29 cellular contexts compared by ENCODE assay signal in the genomic region with DNA sequence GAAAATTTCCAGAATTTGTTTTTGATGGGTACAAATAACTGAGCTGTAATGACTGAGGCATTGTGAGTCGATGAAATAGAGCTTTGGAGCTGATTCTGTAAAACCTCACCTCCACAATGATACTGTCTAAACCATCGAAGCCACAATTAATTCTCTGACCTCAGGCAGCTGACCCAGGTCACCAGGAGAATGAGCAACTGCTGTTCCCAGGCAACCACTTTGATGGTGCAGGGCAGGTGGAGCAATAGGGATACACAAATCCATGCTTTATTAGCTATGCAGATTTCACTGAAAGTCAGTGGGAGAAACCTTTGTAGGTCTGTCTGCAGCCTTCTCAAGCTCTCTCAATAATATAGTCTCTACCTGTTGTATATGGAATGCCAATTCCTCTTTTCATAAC.
"Had no signal": no experiment of that assay in that cellular context is flagged by ENCODE, and none has a peak within 500 bp of the region (broad histone marks: within the 10 kb centered on the region; RNA-seq: fewer than 3 reads in every experiment).

No MANE protein-coding gene starts in this region.

- H3K36me3 Mint-ChIP-seq: activated naive CD4-positive, alpha-beta T cell treated with anti-CD3 and anti-CD28 coated beads, Interleukin-2, amount 10 ng/mL, durations not matched to agents 7 days and 5 days; activated naive CD4-positive, alpha-beta T cell treated with anti-CD3 and anti-CD28 coated beads, Interleukin-2, amount 50 U/mL, for 72 hours; activated naive CD8-positive, alpha-beta T cell treated with anti-CD3 and anti-CD28 coated beads, Interleukin-2, amount 10 ng/mL, durations not matched to agents 7 days and 5 days; brain had no signal

- H3K4me3 ChIP-seq: ascending aorta, breast epithelium, cardiac muscle cell, colonic mucosa, esophagus squamous epithelium, gastroesophageal sphincter, heart right ventricle had no signal

- H3K27me3 Mint-ChIP-seq: activated naive CD4-positive, alpha-beta T cell treated with anti-CD3 and anti-CD28 coated beads, Interleukin-2, amount 10 ng/mL, durations not matched to agents 7 days and 5 days had no signal

- ATAC-seq: activated CD4-positive, alpha-beta T cell treated with anti-CD3 and anti-CD28 coated beads for 36 hours; activated naive CD4-positive, alpha-beta T cell treated with anti-CD3 and anti-CD28 coated beads, Interleukin-2, amount 50 U/mL, for 72 hours; activated T-cell treated with anti-CD3 and anti-CD28 coated beads, Interleukin-2, amount 50 U/mL, for 72 hours; gastroesophageal sphincter; heart right ventricle had no signal

- DNase-seq: activated CD4-positive, alpha-beta memory T cell treated with anti-CD3 and anti-CD28 coated beads, Interleukin-2, amount 10 ng/mL, durations not matched to agents 7 days and 5 days; activated CD4-positive, alpha-beta T cell treated with anti-CD3 and anti-CD28 coated beads for 36 hours; activated CD4-positive, alpha-beta T cell treated with anti-CD3 and anti-CD28 coated beads, Interleukin-2, amount 10 ng/mL, durations not matched to agents 7 days and 5 days; activated CD4-positive, alpha-beta T cell treated with anti-CD3 and anti-CD28 coated beads, Interleukin-2, amount 50 U/mL, for 4 hours; activated CD4-positive, CD25-positive, alpha-beta regulatory T cell; activated CD4-positive, CD25-positive, alpha-beta regulatory T cell treated with anti-CD3 and anti-CD28 coated beads, Interleukin-2, amount 50 U/mL, for 72 hours; activated CD8-positive, alpha-beta memory T cell treated with anti-CD3 and anti-CD28 coated beads, Interleukin-2, amount 50 U/mL, for 48 hours; activated gamma-delta T cell; activated naive CD4-positive, alpha-beta T cell; activated naive CD4-positive, alpha-beta T cell treated with anti-CD3 and anti-CD28 coated beads, Interleukin-2, amount 10 ng/mL, durations not matched to agents 7 days and 5 days; activated naive CD8-positive, alpha-beta T cell treated with anti-CD3 and anti-CD28 coated beads, Interleukin-2, amount 10 ng/mL, durations not matched to agents 7 days and 5 days; activated T-cell treated with anti-CD3 and anti-CD28 coated beads for 4 hours; activated T-cell treated with anti-CD3 and anti-CD28 coated beads, Interleukin-2, amount 50 U/mL, for 24 hours; activated T-cell treated with anti-CD3 and anti-CD28 coated beads, Interleukin-2, amount 50 U/mL, for 72 hours; central memory CD4-positive, alpha-beta T cell; cerebellar nuclear complex; colonic mucosa; effector CD8-positive, alpha-beta T cell; esophagus squamous epithelium; foreskin melanocyte; heart right ventricle; T-helper 2 cell had no signal

- H3K9me3 Mint-ChIP-seq: activated CD4-positive, alpha-beta memory T cell treated with anti-CD3 and anti-CD28 coated beads, Interleukin-2, amount 10 ng/mL, durations not matched to agents 7 days and 5 days; activated CD4-positive, alpha-beta T cell treated with anti-CD3 and anti-CD28 coated beads, Interleukin-2, amount 10 ng/mL, durations not matched to agents 7 days and 5 days; activated naive CD4-positive, alpha-beta T cell treated with anti-CD3 and anti-CD28 coated beads, Interleukin-2, amount 10 ng/mL, durations not matched to agents 7 days and 5 days; activated naive CD4-positive, alpha-beta T cell treated with anti-CD3 and anti-CD28 coated beads, Interleukin-2, amount 50 U/mL, for 72 hours; activated naive CD8-positive, alpha-beta T cell treated with anti-CD3 and anti-CD28 coated beads, Interleukin-2, amount 10 ng/mL, durations not matched to agents 7 days and 5 days; activated T-cell treated with anti-CD3 and anti-CD28 coated beads, Interleukin-2, amount 50 U/mL, for 24 hours; activated T-cell treated with anti-CD3 and anti-CD28 coated beads, Interleukin-2, amount 50 U/mL, for 72 hours; brain had no signal

- H3K4me1 Mint-ChIP-seq: activated CD4-positive, alpha-beta memory T cell treated with anti-CD3 and anti-CD28 coated beads, Interleukin-2, amount 10 ng/mL, durations not matched to agents 7 days and 5 days; activated CD4-positive, alpha-beta T cell treated with anti-CD3 and anti-CD28 coated beads for 36 hours; activated CD4-positive, alpha-beta T cell treated with anti-CD3 and anti-CD28 coated beads, Interleukin-2, amount 10 ng/mL, durations not matched to agents 7 days and 5 days; activated naive CD4-positive, alpha-beta T cell treated with anti-CD3 and anti-CD28 coated beads, Interleukin-2, amount 10 ng/mL, durations not matched to agents 7 days and 5 days; activated naive CD8-positive, alpha-beta T cell treated with anti-CD3 and anti-CD28 coated beads, Interleukin-2, amount 10 ng/mL, durations not matched to agents 7 days and 5 days; brain had no signal

- H3K9me3 ChIP-seq: ascending aorta, breast epithelium, colonic mucosa, esophagus squamous epithelium, gastroesophageal sphincter, heart right ventricle had no signal

- H3K4me3 Mint-ChIP-seq: activated CD4-positive, alpha-beta memory T cell treated with anti-CD3 and anti-CD28 coated beads, Interleukin-2, amount 10 ng/mL, durations not matched to agents 7 days and 5 days; activated CD4-positive, alpha-beta T cell treated with anti-CD3 and anti-CD28 coated beads for 36 hours; activated CD4-positive, alpha-beta T cell treated with anti-CD3 and anti-CD28 coated beads, Interleukin-2, amount 10 ng/mL, durations not matched to agents 7 days and 5 days; activated naive CD4-positive, alpha-beta T cell treated with anti-CD3 and anti-CD28 coated beads, Interleukin-2, amount 10 ng/mL, durations not matched to agents 7 days and 5 days; activated naive CD8-positive, alpha-beta T cell treated with anti-CD3 and anti-CD28 coated beads, Interleukin-2, amount 10 ng/mL, durations not matched to agents 7 days and 5 days; activated T-cell treated with anti-CD3 and anti-CD28 coated beads, Interleukin-2, amount 50 U/mL, for 24 hours; activated T-cell treated with anti-CD3 and anti-CD28 coated beads, Interleukin-2, amount 50 U/mL, for 72 hours; brain had no signal

- H3K4me1 ChIP-seq: ascending aorta, breast epithelium, colonic mucosa, esophagus squamous epithelium, heart right ventricle had no signal

- H3K27me3 ChIP-seq: ascending aorta, breast epithelium, cardiac muscle cell, colonic mucosa, esophagus squamous epithelium, gastroesophageal sphincter had no signal

- H3K36me3 ChIP-seq: ascending aorta, breast epithelium, cardiac muscle cell, colonic mucosa, esophagus squamous epithelium, gastroesophageal sphincter, heart right ventricle had no signal

- H3K27ac ChIP-seq: ascending aorta, breast epithelium, cardiac muscle cell, colonic mucosa, epithelial cell of prostate, esophagus squamous epithelium, gastroesophageal sphincter, heart right ventricle had no signal

- H3K27ac Mint-ChIP-seq: activated CD4-positive, alpha-beta memory T cell treated with anti-CD3 and anti-CD28 coated beads, Interleukin-2, amount 10 ng/mL, durations not matched to agents 7 days and 5 days; activated CD4-positive, alpha-beta T cell treated with anti-CD3 and anti-CD28 coated beads for 36 hours; activated CD4-positive, alpha-beta T cell treated with anti-CD3 and anti-CD28 coated beads, Interleukin-2, amount 10 ng/mL, durations not matched to agents 7 days and 5 days; activated naive CD4-positive, alpha-beta T cell treated with anti-CD3 and anti-CD28 coated beads, Interleukin-2, amount 10 ng/mL, durations not matched to agents 7 days and 5 days; activated naive CD4-positive, alpha-beta T cell treated with anti-CD3 and anti-CD28 coated beads, Interleukin-2, amount 50 U/mL, for 72 hours; activated naive CD8-positive, alpha-beta T cell treated with anti-CD3 and anti-CD28 coated beads, Interleukin-2, amount 10 ng/mL, durations not matched to agents 7 days and 5 days; activated T-cell treated with anti-CD3 and anti-CD28 coated beads, Interleukin-2, amount 50 U/mL, for 24 hours; activated T-cell treated with anti-CD3 and anti-CD28 coated beads, Interleukin-2, amount 50 U/mL, for 72 hours; brain had no signal
